Comparison of ENCODE assay signal across 17 cellular contexts in the genomic region with DNA sequence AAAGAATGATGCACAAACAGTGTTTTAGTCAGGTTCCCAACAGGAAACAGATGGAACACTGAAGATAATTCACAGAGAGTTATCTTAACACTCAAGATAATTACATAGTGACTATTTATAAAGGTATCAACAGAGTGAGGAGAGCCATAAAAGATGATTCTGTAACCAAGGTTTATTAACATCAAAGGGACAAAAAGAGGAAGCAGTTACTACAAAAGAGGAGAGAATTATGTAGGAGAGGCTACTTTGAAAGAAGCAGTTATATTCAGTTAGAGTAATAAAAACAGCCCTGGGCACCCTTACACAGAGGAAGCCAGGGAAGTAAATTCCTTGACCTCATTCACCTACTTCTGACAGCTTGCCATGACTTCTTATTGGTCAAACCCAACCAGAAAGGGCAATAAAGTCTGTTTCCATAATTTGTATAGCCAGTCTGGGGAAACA.
A peak's percentile ranks its signal among the peaks of the same experiment; 100 is the strongest.
DNase-seq lines count a peak whose midpoint lies in the region; ATAC-seq and FAIRE-seq lines count a peak whose summit lies in the region.
"Had no signal": no experiment of that assay in that cellular context is flagged by ENCODE, and none has a peak within 500 bp of the region (broad histone marks: within the 10 kb centered on the region; RNA-seq: fewer than 3 reads in every experiment).

No MANE protein-coding gene starts in this region.

- no peak for ATAC-seq in GM18868 (IDR thresholded peaks at IDR 0.05; ENCODE audit: unreplicated experiment)
- ATAC-seq: esophagus mucosa; heart left ventricle; left lung; natural killer cell treated with Interleukin-12 subunit alpha and Interleukin-12 subunit beta and Interleukin-15 and Interleukin-18, amount 100 ng/mL, for 72 hours had no signal

- peak; percentile 83 for DNase-seq in DMS153 treated with DMSO at 0.1 percent for 48 hours (lab: John Stamatoyannopoulos, UW; ENCODE audit: unreplicated experiment)
- DNase-seq in M059J (ENCODE audit: low read depth): peak; percentile 21
- DNase-seq in NCI-H748 (lab: John Stamatoyannopoulos, UW; ENCODE audit: unreplicated experiment): peak; percentile 90
- DNase-seq in middle frontal gyrus (ENCODE audit: extremely low spot score, low spot score): no peak
- no peak for DNase-seq in COLO668 (lab: John Stamatoyannopoulos, UW; ENCODE audit: unreplicated experiment)
- no peak for DNase-seq in effector CD8-positive, alpha-beta T cell (lab: John Stamatoyannopoulos, UW)
- DNase-seq: activated CD4-positive, alpha-beta T cell treated with anti-CD3 and anti-CD28 coated beads, Interleukin-2, amount 50 U/mL, for 4 hours; cortex of kidney; heart left ventricle; IMR-90; left lung; retina; RPMI8226 had no signal

- FAIRE-seq in colon (lab: Jason Lieb, UNC): peak; percentile 97

Comparison
In these comparisons a context has a peak if more than half of its experiments do, and no peak if none do; other contexts are left out.
1. DNase-seq: peak in DMS153 treated with DMSO at 0.1 percent for 48 hours (single experiment), M059J (single experiment) and NCI-H748 (single experiment); none in middle frontal gyrus (single experiment), COLO668 (single experiment) and effector CD8-positive, alpha-beta T cell (single experiment).